ENCODE assay signal across 27 cellular contexts in the genomic region with DNA sequence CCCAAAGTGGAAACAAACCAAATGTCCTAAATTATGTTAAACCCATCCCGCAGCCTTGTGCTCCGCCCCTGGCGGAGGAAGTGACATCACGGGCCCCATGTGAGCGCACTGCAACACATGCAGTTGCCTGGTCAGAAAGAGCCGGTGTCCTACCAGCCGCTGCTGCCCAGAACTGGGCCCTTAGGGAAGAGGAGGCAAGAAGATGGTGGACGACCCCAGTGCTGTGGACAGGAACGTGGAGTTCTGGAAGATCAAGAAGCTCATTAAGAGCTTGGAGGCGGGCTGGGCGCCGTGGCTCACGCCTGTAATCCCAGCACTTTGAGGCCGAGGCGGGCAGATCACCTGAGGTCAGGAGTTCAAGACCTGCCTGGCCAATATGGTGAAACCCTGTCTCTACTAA.
"Had no signal": no experiment of that assay in that cellular context is flagged by ENCODE, and none has a peak within 500 bp of the region (broad histone marks: within the 10 kb centered on the region; RNA-seq: fewer than 3 reads in every experiment).

No MANE protein-coding gene starts in this region.

- H3K27me3 ChIP-seq: ascending aorta, MG63, SJCRH30 had no signal

- H3K9ac ChIP-seq: SK-N-SH had no signal

- ATAC-seq: activated naive CD4-positive, alpha-beta T cell treated with anti-CD3 and anti-CD28 coated beads, Interleukin-2, amount 50 U/mL, for 72 hours; activated naive CD8-positive, alpha-beta T cell treated with anti-CD3 and anti-CD28 coated beads, Interleukin-2, amount 50 U/mL, for 24 hours; activated T-cell treated with anti-CD3 and anti-CD28 coated beads, Interleukin-2, amount 50 U/mL, for 4 hours; Panc1 had no signal

- H3K36me3 ChIP-seq: ascending aorta, MG63 had no signal

- H3K4me2 ChIP-seq: SK-N-SH had no signal

- DNase-seq: activated B cell treated with CpG ODN at 0.5 μM for 24 hours; activated CD4-positive, alpha-beta memory T cell treated with anti-CD3 and anti-CD28 coated beads for 36 hours; activated CD4-positive, alpha-beta T cell treated with anti-CD3 and anti-CD28 coated beads for 1 hour; activated CD4-positive, alpha-beta T cell treated with anti-CD3 and anti-CD28 coated beads, Interleukin-2, amount 10 ng/mL, durations not matched to agents 7 days and 5 days; activated CD8-positive, alpha-beta memory T cell treated with anti-CD3 and anti-CD28 coated beads for 24 hours; activated effector memory CD4-positive, alpha-beta T cell treated with anti-CD3 and anti-CD28 coated beads, Interleukin-2, amount 50 U/mL, for 16 hours; activated naive CD4-positive, alpha-beta T cell treated with Interleukin-2 at 50 U/mL for 16 hours; activated naive CD8-positive, alpha-beta T cell treated with anti-CD3 and anti-CD28 coated beads, Interleukin-2, amount 50 U/mL, for 24 hours; activated T-cell treated with anti-CD3 and anti-CD28 coated beads, Interleukin-2, amount 50 U/mL, for 4 hours; amniotic stem cell; MG63; MV-4-11; NCI-H1105; NCI-H1436 treated with DMSO at 0.1 percent for 48 hours; NCI-H187; NCI-H2081; NCI-H510A treated with DMSO at 0.1 percent for 48 hours; NK-92 treated with Interleukin-12 subunit alpha and Interleukin-12 subunit beta, amount 100 ng/mL, for 24 hours; OCI-M1; Right ventricle myocardium superior; RPMI8226; SJCRH30; SK-N-SH; SW 1271 had no signal

- H3K27ac ChIP-seq: ascending aorta, SJCRH30 had no signal

- H3K9me3 ChIP-seq: ascending aorta, MG63, SJCRH30, SK-N-SH had no signal

- H3K4me3 ChIP-seq: ascending aorta, MG63, SJCRH30 had no signal
